20 cellular contexts compared by ENCODE assay signal in the genomic region with DNA sequence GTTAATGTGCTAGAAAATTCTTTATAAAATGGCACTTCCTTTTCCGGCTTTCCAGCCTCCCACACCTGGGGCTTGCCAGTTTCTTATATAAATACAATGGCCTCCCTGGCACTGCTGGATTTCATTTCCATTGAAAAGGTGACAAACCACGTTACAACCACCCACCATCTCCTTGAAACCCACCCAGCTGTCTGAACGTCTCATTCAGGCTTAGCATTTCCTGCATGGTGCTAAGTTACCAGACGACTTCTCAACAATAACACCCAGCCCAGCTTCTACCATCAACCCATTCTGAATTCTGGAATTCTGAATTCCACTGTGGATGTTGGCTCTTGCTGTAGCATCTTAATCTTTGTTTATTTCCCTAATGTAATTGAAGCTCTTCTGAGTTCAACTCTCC.
A peak's percentile ranks its signal among the peaks of the same experiment; 100 is the strongest.
DNase-seq lines count a peak whose midpoint lies in the region; ATAC-seq and TF ChIP-seq lines count a peak whose summit lies in the region.
"Had no signal": no experiment of that assay in that cellular context is flagged by ENCODE, and none has a peak within 500 bp of the region (broad histone marks: within the 10 kb centered on the region; RNA-seq: fewer than 3 reads in every experiment).

No MANE protein-coding gene starts in this region.

- no peak overlapping the region for H3K27ac ChIP-seq in GM23338 (ENCODE audit: low read depth)
- H3K27ac ChIP-seq in angular gyrus (ENCODE audit: low read depth, low read length), result peak overlapping the region; percentile 50
- peak overlapping the region in 51 of 59 donors; percentile 26 to 84 (median 74) for H3K27ac ChIP-seq in dorsolateral prefrontal cortex
- H3K27ac ChIP-seq: 22Rv1, BLaER1, C4-2B had no signal

- TF ChIP-seq CTCF in GM23338 (conservative IDR thresholded peaks at IDR 0.05; ENCODE audit: low read depth in 2 of 2) (no peak), dorsolateral prefrontal cortex (IDR thresholded peaks at IDR 0.05 in 54 of 56, conservative IDR thresholded peaks at IDR 0.05 in 2 of 56; ENCODE audit: low read depth in 1 of 56, partially characterized antibody in 56 of 56) (no peak)

- no peaks in the 10 kb centered on the region for H4K20me1 ChIP-seq in GM23338 (replicated peaks; ENCODE audit: insufficient read depth)
- H4K20me1 ChIP-seq: BLaER1 had no signal

- H3K4me3 Mint-ChIP-seq in GM23338, result no peak overlapping the region
- H3K4me3 Mint-ChIP-seq: B cell; CD4-positive, CD25-positive, alpha-beta regulatory T cell; CD8-positive, alpha-beta T cell; H9 had no signal

- H2AFZ ChIP-seq in GM23338, result peak overlapping the region; percentile 38

- H3K4me2 ChIP-seq in GM23338, result no peak overlapping the region
- H3K4me2 ChIP-seq: BLaER1 had no signal

- H3K9me3 Mint-ChIP-seq in GM23338, result no peaks in the 10 kb centered on the region
- H3K9me3 Mint-ChIP-seq: CD4-positive, CD25-positive, alpha-beta regulatory T cell; CD8-positive, alpha-beta T cell; H9 had no signal

- H3K27ac Mint-ChIP-seq in GM23338, result no peak overlapping the region
- H3K27ac Mint-ChIP-seq: B cell; CD4-positive, CD25-positive, alpha-beta regulatory T cell; CD8-positive, alpha-beta T cell; H9 had no signal

- H3K4me3 ChIP-seq in GM23338 (no peak overlapping the region), dorsolateral prefrontal cortex (no peak overlapping the region)
- H3K4me3 ChIP-seq: BLaER1 had no signal

- 0 out of 3 replicates have a peak, but pooled peaks cover 3% of the 10 kb centered on the region for H3K4me1 Mint-ChIP-seq in GM23338
- H3K4me1 Mint-ChIP-seq: CD4-positive, CD25-positive, alpha-beta regulatory T cell had no signal

- DNase-seq in GM23338 (ENCODE audit: low spot score) (no peak), dorsolateral prefrontal cortex (peak in 1 of 10 donors; percentile 36), superior temporal gyrus (ENCODE audit: extremely low spot score) (peak; percentile 38), NCI-H1417 treated with DMSO at 0.1 percent for 48 hours (lab: John Stamatoyannopoulos, UW) (no peak), putamen (ENCODE audit: low spot score) (no peak), SK-N-DZ (ENCODE audit: low spot score) (no peak)
- DNase-seq: Caco-2; CD4-positive, CD25-positive, alpha-beta regulatory T cell; CD8-positive, alpha-beta T cell; DMS153; DND-41; GOT3; H9 had no signal

- H3K9me2 ChIP-seq in GM23338 (ENCODE audit: insufficient read depth), result peaks cover 10% of the 10 kb centered on the region

- no peaks in the 10 kb centered on the region for H3K79me2 ChIP-seq in GM23338 (replicated peaks; ENCODE audit: insufficient read depth)

- H3K4me1 ChIP-seq in GM23338 (ENCODE audit: insufficient read depth), result no peaks in the 10 kb centered on the region
- H3K4me1 ChIP-seq: BLaER1, Caco-2 had no signal

- no peaks in the 10 kb centered on the region for H3K36me3 Mint-ChIP-seq in GM23338 (ENCODE audit: low read depth)
- H3K36me3 Mint-ChIP-seq: CD4-positive, CD25-positive, alpha-beta regulatory T cell; CD8-positive, alpha-beta T cell had no signal

- H3K27me3 ChIP-seq in GM23338 (ENCODE audit: insufficient read depth) (no peaks in the 10 kb centered on the region), dorsolateral prefrontal cortex (no peaks in the 10 kb centered on the region)
- H3K27me3 ChIP-seq: BLaER1 had no signal

- peaks cover 4% of the 10 kb centered on the region for H3K27me3 Mint-ChIP-seq in GM23338 (ENCODE audit: insufficient read depth, low read depth, poor library complexity)
- H3K27me3 Mint-ChIP-seq: B cell had no signal

- intact Hi-C loops in dorsolateral prefrontal cortex (cut with DNase I), result no loop called here

- H3K36me3 ChIP-seq in GM23338 (ENCODE audit: insufficient read depth), result no peaks in the 10 kb centered on the region
- H3K36me3 ChIP-seq: BLaER1 had no signal

- H3F3A ChIP-seq in GM23338 (replicated peaks; ENCODE audit: low read depth), result no peaks in the 10 kb centered on the region

- no peak for ATAC-seq in GM23338
- no peak for ATAC-seq in GM18909 (IDR thresholded peaks at IDR 0.05; ENCODE audit: poor library complexity, unreplicated experiment)
- ATAC-seq: CD8-positive, alpha-beta T cell; HCT116 had no signal

TF ChIP-seq in GM23338, 12 proteins besides CTCF, POLR2A, EP300 and RAD21 (continues in another document):
- TF ChIP-seq STAT1 (IDR thresholded peaks at IDR 0.05; ENCODE audit: unreplicated experiment) (no peak), JUNB (IDR thresholded peaks at IDR 0.05; ENCODE audit: unreplicated experiment) (no peak), POLR2AphosphoS5 (IDR thresholded peaks at IDR 0.05; ENCODE audit: low read depth) (no peak), EZH2phosphoT487 (IDR thresholded peaks at IDR 0.05; ENCODE audit: unreplicated experiment) (no peak), NANOG (IDR thresholded peaks at IDR 0.05; ENCODE audit: borderline replicate concordance) (no peak), EZH2 (IDR thresholded peaks at IDR 0.05; ENCODE audit: low read depth, unreplicated experiment) (no peak), CREB1 (CRISPR knock-in tag; IDR thresholded peaks at IDR 0.05; ENCODE audit: low read depth) (no peak), ZNF331 (CRISPR knock-in tag; IDR thresholded peaks at IDR 0.05; ENCODE audit: low read depth) (no peak)
- TF ChIP-seq, protein P1, sequence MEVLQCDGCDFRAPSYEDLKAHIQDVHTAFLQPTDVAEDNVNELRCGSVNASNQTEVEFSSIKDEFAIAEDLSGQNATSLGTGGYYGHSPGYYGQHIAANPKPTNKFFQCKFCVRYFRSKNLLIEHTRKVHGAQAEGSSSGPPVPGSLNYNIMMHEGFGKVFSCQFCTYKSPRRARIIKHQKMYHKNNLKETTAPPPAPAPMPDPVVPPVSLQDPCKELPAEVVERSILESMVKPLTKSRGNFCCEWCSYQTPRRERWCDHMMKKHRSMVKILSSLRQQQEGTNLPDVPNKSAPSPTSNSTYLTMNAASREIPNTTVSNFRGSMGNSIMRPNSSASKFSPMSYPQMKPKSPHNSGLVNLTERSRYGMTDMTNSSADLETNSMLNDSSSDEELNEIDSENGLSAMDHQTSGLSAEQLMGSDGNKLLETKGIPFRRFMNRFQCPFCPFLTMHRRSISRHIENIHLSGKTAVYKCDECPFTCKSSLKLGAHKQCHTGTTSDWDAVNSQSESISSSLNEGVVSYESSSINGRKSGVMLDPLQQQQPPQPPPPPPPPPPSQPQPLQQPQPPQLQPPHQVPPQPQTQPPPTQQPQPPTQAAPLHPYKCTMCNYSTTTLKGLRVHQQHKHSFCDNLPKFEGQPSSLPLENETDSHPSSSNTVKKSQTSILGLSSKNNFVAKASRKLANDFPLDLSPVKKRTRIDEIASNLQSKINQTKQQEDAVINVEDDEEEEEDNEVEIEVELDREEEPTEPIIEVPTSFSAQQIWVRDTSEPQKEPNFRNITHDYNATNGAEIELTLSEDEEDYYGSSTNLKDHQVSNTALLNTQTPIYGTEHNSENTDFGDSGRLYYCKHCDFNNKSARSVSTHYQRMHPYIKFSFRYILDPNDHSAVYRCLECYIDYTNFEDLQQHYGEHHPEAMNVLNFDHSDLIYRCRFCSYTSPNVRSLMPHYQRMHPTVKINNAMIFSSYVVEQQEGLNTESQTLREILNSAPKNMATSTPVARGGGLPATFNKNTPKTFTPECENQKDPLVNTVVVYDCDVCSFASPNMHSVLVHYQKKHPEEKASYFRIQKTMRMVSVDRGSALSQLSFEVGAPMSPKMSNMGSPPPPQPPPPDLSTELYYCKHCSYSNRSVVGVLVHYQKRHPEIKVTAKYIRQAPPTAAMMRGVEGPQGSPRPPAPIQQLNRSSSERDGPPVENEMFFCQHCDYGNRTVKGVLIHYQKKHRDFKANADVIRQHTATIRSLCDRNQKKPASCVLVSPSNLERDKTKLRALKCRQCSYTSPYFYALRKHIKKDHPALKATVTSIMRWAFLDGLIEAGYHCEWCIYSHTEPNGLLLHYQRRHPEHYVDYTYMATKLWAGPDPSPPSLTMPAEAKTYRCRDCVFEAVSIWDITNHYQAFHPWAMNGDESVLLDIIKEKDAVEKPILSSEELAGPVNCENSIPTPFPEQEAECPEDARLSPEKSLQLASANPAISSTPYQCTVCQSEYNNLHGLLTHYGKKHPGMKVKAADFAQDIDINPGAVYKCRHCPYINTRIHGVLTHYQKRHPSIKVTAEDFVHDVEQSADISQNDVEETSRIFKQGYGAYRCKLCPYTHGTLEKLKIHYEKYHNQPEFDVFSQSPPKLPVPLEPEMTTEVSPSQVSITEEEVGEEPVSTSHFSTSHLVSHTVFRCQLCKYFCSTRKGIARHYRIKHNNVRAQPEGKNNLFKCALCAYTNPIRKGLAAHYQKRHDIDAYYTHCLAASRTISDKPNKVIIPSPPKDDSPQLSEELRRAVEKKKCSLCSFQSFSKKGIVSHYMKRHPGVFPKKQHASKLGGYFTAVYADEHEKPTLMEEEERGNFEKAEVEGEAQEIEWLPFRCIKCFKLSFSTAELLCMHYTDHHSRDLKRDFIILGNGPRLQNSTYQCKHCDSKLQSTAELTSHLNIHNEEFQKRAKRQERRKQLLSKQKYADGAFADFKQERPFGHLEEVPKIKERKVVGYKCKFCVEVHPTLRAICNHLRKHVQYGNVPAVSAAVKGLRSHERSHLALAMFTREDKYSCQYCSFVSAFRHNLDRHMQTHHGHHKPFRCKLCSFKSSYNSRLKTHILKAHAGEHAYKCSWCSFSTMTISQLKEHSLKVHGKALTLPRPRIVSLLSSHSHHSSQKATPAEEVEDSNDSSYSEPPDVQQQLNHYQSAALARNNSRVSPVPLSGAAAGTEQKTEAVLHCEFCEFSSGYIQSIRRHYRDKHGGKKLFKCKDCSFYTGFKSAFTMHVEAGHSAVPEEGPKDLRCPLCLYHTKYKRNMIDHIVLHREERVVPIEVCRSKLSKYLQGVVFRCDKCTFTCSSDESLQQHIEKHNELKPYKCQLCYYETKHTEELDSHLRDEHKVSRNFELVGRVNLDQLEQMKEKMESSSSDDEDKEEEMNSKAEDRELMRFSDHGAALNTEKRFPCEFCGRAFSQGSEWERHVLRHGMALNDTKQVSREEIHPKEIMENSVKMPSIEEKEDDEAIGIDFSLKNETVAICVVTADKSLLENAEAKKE (CRISPR knock-in tag; IDR thresholded peaks at IDR 0.05), result no peak
- TF ChIP-seq, protein P2, sequence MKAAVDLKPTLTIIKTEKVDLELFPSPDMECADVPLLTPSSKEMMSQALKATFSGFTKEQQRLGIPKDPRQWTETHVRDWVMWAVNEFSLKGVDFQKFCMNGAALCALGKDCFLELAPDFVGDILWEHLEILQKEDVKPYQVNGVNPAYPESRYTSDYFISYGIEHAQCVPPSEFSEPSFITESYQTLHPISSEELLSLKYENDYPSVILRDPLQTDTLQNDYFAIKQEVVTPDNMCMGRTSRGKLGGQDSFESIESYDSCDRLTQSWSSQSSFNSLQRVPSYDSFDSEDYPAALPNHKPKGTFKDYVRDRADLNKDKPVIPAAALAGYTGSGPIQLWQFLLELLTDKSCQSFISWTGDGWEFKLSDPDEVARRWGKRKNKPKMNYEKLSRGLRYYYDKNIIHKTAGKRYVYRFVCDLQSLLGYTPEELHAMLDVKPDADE (IDR thresholded peaks at IDR 0.05), result no peak
